In the genomic region with DNA sequence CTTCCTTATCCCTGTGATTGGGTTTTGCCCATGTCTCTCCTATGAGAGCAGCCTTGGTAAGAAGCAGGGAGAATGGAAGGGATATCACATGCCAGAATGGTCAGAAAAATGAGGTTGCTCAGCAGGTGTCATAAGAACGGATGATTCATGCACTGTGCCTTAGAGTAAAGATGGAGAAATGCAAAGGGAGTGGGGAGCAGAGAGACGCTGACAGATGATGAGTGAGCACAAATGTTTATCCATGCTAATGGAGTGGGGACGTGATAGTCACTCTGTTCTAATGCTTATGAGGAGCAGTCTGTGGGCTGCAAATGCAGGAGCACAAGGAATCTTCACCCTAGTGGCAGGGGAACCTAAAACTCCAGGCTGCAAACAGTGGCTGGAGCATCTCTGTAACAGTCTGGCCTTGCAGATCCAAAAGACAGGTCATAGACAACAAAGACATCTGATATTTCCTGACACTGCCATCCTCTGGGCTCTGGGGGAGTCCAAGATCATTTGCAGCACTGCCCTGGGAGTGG, we compare ENCODE assay signal across 10 cellular contexts.
A peak's percentile ranks its signal among the peaks of the same experiment; 100 is the strongest.
DNase-seq lines count a peak whose midpoint lies in the region; ATAC-seq and TF ChIP-seq lines count a peak whose summit lies in the region.
"Had no signal": no experiment of that assay in that cellular context is flagged by ENCODE, and none has a peak within 500 bp of the region (broad histone marks: within the 10 kb centered on the region; RNA-seq: fewer than 3 reads in every experiment).

No MANE protein-coding gene starts in this region.

- H3K4me3 Mint-ChIP-seq in brain (no peak overlapping the region), WTC11 (no peak overlapping the region)

- no peaks in the 10 kb centered on the region for H3K9me3 ChIP-seq in aorta (ENCODE audit: control insufficient read depth, low read length)

- intact Hi-C loops in aorta (cut with DNase I) = no loop called here

- 41 to 46% methylated on average over 3 of the region's 3 CpGs for WGBS in aorta, 2 donors

- DNase-seq in AG09319 (ENCODE audit: extremely low read depth, low read depth) = peak; percentile 35
- peak; percentile 80 for DNase-seq in HT1080 (ENCODE audit: low read depth)
- DNase-seq in kidney tubule cell (ENCODE audit: low spot score) = peak; percentile 90
- DNase-seq in activated naive CD4-positive, alpha-beta T cell treated with anti-CD3 and anti-CD28 coated beads, Interleukin-2, amount 50 U/mL, for 72 hours (ENCODE audit: low spot score in 2 of 2) = no peak
- no peak for DNase-seq in WTC11 (ENCODE audit: low spot score)
- no peak for DNase-seq in midbrain (lab: John Stamatoyannopoulos, UW)
- DNase-seq in aorta = no peak
- DNase-seq: CD4-positive, CD25-positive, alpha-beta regulatory T cell; NCI-H1694 had no signal

- no peak overlapping the region for H3K4me3 ChIP-seq in aorta (ENCODE audit: low read length in 2 of 2)

- no peaks in the 10 kb centered on the region for H3K9me3 Mint-ChIP-seq in brain
- H3K9me3 Mint-ChIP-seq in activated naive CD4-positive, alpha-beta T cell treated with anti-CD3 and anti-CD28 coated beads, Interleukin-2, amount 50 U/mL, for 72 hours = no peaks in the 10 kb centered on the region
- H3K9me3 Mint-ChIP-seq in WTC11 = no peaks in the 10 kb centered on the region

- no peak for TF ChIP-seq CTCF in AG09319 (IDR thresholded peaks at IDR 0.05; ENCODE audit: low read depth, low read length)
- no peak for TF ChIP-seq CTCF in brain (conservative IDR thresholded peaks at IDR 0.05)
- no peak for TF ChIP-seq CTCF in WTC11 (IDR thresholded peaks at IDR 0.05)

- H3K36me3 Mint-ChIP-seq in brain (no peaks in the 10 kb centered on the region), WTC11 (no peaks in the 10 kb centered on the region)
- no peaks in the 10 kb centered on the region for H3K36me3 Mint-ChIP-seq in activated naive CD4-positive, alpha-beta T cell treated with anti-CD3 and anti-CD28 coated beads, Interleukin-2, amount 50 U/mL, for 72 hours
- H3K36me3 Mint-ChIP-seq: CD4-positive, CD25-positive, alpha-beta regulatory T cell had no signal

- H3K27ac Mint-ChIP-seq in brain (peak overlapping the region in 3 of 5 experiments; percentile 7 to 72 (median 28)), WTC11 (no peak overlapping the region)
- H3K27ac Mint-ChIP-seq in activated naive CD4-positive, alpha-beta T cell treated with anti-CD3 and anti-CD28 coated beads, Interleukin-2, amount 50 U/mL, for 72 hours = no peak overlapping the region

- H3K4me1 Mint-ChIP-seq in brain (peaks cover 54% of the 10 kb centered on the region), WTC11 (peaks cover 27% of the 10 kb centered on the region)

- no peaks in the 10 kb centered on the region for H3K27me3 ChIP-seq in aorta (ENCODE audit: control insufficient read depth in 1 of 2, insufficient read depth in 2 of 2, low read length in 1 of 2)

- H3K27ac ChIP-seq in aorta (ENCODE audit: low read depth in 1 of 2, low read length in 2 of 2) = no peak overlapping the region

- H3K4me1 ChIP-seq in aorta (ENCODE audit: control insufficient read depth in 1 of 2, insufficient read depth in 2 of 2, low read length in 2 of 2) = no peaks in the 10 kb centered on the region

- POLR2A ChIA-PET in WTC11 (lab: Charles Lee) = no interaction called here

- no peaks in the 10 kb centered on the region for H3K36me3 ChIP-seq in aorta (ENCODE audit: control insufficient read depth in 1 of 2, insufficient read depth in 2 of 2, low read length in 1 of 2)

- CTCF ChIA-PET in WTC11 (lab: Charles Lee) = no interaction called here

- no peak for ATAC-seq in activated naive CD4-positive, alpha-beta T cell treated with anti-CD3 and anti-CD28 coated beads, Interleukin-2, amount 50 U/mL, for 72 hours
- no peak for ATAC-seq in WTC11
- no peak for ATAC-seq in aorta (ENCODE audit: low FRiP score)

- H3K27me3 Mint-ChIP-seq in brain (no peaks in the 10 kb centered on the region), WTC11 (ENCODE audit: low read depth) (no peaks in the 10 kb centered on the region)

TF ChIP-seq in WTC11, 78 proteins besides CTCF, POLR2A, EP300 and RAD21 (continues in another document):
- TF ChIP-seq, protein P1, sequence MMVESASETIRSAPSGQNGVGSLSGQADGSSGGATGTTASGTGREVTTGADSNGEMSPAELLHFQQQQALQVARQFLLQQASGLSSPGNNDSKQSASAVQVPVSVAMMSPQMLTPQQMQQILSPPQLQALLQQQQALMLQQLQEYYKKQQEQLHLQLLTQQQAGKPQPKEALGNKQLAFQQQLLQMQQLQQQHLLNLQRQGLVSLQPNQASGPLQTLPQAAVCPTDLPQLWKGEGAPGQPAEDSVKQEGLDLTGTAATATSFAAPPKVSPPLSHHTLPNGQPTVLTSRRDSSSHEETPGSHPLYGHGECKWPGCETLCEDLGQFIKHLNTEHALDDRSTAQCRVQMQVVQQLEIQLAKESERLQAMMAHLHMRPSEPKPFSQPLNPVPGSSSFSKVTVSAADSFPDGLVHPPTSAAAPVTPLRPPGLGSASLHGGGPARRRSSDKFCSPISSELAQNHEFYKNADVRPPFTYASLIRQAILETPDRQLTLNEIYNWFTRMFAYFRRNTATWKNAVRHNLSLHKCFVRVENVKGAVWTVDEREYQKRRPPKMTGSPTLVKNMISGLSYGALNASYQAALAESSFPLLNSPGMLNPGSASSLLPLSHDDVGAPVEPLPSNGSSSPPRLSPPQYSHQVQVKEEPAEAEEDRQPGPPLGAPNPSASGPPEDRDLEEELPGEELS (CRISPR knock-in tag; IDR thresholded peaks at IDR 0.05) = no peak
- TF ChIP-seq, protein P2, sequence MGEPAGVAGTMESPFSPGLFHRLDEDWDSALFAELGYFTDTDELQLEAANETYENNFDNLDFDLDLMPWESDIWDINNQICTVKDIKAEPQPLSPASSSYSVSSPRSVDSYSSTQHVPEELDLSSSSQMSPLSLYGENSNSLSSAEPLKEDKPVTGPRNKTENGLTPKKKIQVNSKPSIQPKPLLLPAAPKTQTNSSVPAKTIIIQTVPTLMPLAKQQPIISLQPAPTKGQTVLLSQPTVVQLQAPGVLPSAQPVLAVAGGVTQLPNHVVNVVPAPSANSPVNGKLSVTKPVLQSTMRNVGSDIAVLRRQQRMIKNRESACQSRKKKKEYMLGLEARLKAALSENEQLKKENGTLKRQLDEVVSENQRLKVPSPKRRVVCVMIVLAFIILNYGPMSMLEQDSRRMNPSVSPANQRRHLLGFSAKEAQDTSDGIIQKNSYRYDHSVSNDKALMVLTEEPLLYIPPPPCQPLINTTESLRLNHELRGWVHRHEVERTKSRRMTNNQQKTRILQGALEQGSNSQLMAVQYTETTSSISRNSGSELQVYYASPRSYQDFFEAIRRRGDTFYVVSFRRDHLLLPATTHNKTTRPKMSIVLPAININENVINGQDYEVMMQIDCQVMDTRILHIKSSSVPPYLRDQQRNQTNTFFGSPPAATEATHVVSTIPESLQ (CRISPR knock-in tag; IDR thresholded peaks at IDR 0.05) = no peak
- TF ChIP-seq, protein P3, sequence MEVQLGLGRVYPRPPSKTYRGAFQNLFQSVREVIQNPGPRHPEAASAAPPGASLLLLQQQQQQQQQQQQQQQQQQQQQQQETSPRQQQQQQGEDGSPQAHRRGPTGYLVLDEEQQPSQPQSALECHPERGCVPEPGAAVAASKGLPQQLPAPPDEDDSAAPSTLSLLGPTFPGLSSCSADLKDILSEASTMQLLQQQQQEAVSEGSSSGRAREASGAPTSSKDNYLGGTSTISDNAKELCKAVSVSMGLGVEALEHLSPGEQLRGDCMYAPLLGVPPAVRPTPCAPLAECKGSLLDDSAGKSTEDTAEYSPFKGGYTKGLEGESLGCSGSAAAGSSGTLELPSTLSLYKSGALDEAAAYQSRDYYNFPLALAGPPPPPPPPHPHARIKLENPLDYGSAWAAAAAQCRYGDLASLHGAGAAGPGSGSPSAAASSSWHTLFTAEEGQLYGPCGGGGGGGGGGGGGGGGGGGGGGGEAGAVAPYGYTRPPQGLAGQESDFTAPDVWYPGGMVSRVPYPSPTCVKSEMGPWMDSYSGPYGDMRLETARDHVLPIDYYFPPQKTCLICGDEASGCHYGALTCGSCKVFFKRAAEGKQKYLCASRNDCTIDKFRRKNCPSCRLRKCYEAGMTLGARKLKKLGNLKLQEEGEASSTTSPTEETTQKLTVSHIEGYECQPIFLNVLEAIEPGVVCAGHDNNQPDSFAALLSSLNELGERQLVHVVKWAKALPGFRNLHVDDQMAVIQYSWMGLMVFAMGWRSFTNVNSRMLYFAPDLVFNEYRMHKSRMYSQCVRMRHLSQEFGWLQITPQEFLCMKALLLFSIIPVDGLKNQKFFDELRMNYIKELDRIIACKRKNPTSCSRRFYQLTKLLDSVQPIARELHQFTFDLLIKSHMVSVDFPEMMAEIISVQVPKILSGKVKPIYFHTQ (CRISPR knock-in tag; IDR thresholded peaks at IDR 0.05) = no peak
- TF ChIP-seq ZNF416 (CRISPR knock-in tag; IDR thresholded peaks at IDR 0.05) (no peak), ZNF671 (CRISPR knock-in tag; IDR thresholded peaks at IDR 0.05) (no peak), ZNF396 (CRISPR knock-in tag; IDR thresholded peaks at IDR 0.05; ENCODE audit: borderline replicate concordance) (no peak)
- TF ChIP-seq, protein P4, sequence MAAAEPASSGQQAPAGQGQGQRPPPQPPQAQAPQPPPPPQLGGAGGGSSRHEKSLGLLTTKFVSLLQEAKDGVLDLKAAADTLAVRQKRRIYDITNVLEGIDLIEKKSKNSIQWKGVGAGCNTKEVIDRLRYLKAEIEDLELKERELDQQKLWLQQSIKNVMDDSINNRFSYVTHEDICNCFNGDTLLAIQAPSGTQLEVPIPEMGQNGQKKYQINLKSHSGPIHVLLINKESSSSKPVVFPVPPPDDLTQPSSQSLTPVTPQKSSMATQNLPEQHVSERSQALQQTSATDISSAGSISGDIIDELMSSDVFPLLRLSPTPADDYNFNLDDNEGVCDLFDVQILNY (CRISPR knock-in tag; IDR thresholded peaks at IDR 0.05) = no peak

Comparison
In these comparisons a context has a peak if more than half of its experiments do, and no peak if none do; other contexts are left out.
1. DNase-seq: peak in AG09319 (single experiment), HT1080 (single experiment) and kidney tubule cell (single experiment); none in activated naive CD4-positive, alpha-beta T cell treated with anti-CD3 and anti-CD28 coated beads, Interleukin-2, amount 50 U/mL, for 72 hours (0 of 2), WTC11 (single experiment), midbrain (single experiment) and aorta (0 of 2).
2. H3K27ac Mint-ChIP-seq: peak in brain (3 of 5); none in activated naive CD4-positive, alpha-beta T cell treated with anti-CD3 and anti-CD28 coated beads, Interleukin-2, amount 50 U/mL, for 72 hours (0 of 2) and WTC11 (single experiment).